22 cellular contexts compared by ENCODE assay signal in genomic region chr20:46614503-46614902, GRCh38. TPM values are rescaled to one million over a fixed set of nuclear protein-coding genes. Genes with fewer than 3 reads are reported as not detected.
A peak's percentile ranks its signal among the peaks of the same experiment; 100 is the strongest.
DNase-seq lines count a peak whose midpoint lies in the region; ATAC-seq lines count a peak whose summit lies in the region.
"Had no signal": no experiment of that assay in that cellular context is flagged by ENCODE, and none has a peak within 500 bp of the region (broad histone marks: within the 10 kb centered on the region; RNA-seq: fewer than 3 reads in every experiment).

No MANE protein-coding gene starts in this region.

- CTCF ChIA-PET in activated CD8-positive, alpha-beta memory T cell treated with anti-CD3 and anti-CD28 coated beads, Interleukin-2, amount 10 ng/mL, durations not matched to agents 7 days and 5 days (lab: Charles Lee), result no interaction called here

- no peaks in the 10 kb centered on the region for H3K9me3 Mint-ChIP-seq in activated CD8-positive, alpha-beta memory T cell treated with anti-CD3 and anti-CD28 coated beads, Interleukin-2, amount 10 ng/mL, durations not matched to agents 7 days and 5 days (ENCODE audit: low read depth)

- no peak overlapping the region for H3K4me3 Mint-ChIP-seq in activated CD8-positive, alpha-beta memory T cell treated with anti-CD3 and anti-CD28 coated beads, Interleukin-2, amount 10 ng/mL, durations not matched to agents 7 days and 5 days
- H3K4me3 Mint-ChIP-seq: CD14-positive monocyte; CD4-positive, alpha-beta T cell; CD8-positive, alpha-beta memory T cell had no signal

- no peak for ATAC-seq in activated CD8-positive, alpha-beta memory T cell treated with anti-CD3 and anti-CD28 coated beads, Interleukin-2, amount 10 ng/mL, durations not matched to agents 7 days and 5 days
- ATAC-seq in esophagus mucosa (peak; percentile 18), Right ventricle myocardium superior (ENCODE audit: poor library complexity) (no peak)
- ATAC-seq: GM12878 had no signal

- no peaks in the 10 kb centered on the region for H3K36me3 Mint-ChIP-seq in activated CD8-positive, alpha-beta memory T cell treated with anti-CD3 and anti-CD28 coated beads, Interleukin-2, amount 10 ng/mL, durations not matched to agents 7 days and 5 days
- H3K36me3 Mint-ChIP-seq: CD14-positive monocyte had no signal

- peaks cover 39% of the 10 kb centered on the region for H3K27me3 Mint-ChIP-seq in activated CD8-positive, alpha-beta memory T cell treated with anti-CD3 and anti-CD28 coated beads, Interleukin-2, amount 10 ng/mL, durations not matched to agents 7 days and 5 days

- no peaks in the 10 kb centered on the region for H3K4me1 Mint-ChIP-seq in activated CD8-positive, alpha-beta memory T cell treated with anti-CD3 and anti-CD28 coated beads, Interleukin-2, amount 10 ng/mL, durations not matched to agents 7 days and 5 days
- H3K4me1 Mint-ChIP-seq: CD14-positive monocyte; CD8-positive, alpha-beta memory T cell had no signal

- DNase-seq in activated CD8-positive, alpha-beta memory T cell treated with anti-CD3 and anti-CD28 coated beads for 24 hours, result peak; percentile 9
- DNase-seq in activated CD8-positive, alpha-beta memory T cell treated with anti-CD3 and anti-CD28 coated beads, Interleukin-2, amount 10 ng/mL, durations not matched to agents 7 days and 5 days, result no peak
- DNase-seq in NCI-H146 (lab: John Stamatoyannopoulos, UW), result peak; percentile 48
- DNase-seq in Right ventricle myocardium superior, result no peak
- no peak for DNase-seq in dermis blood vessel endothelial cell
- no peak for DNase-seq in NCI-H748 treated with DMSO at 0.1 percent for 48 hours (lab: John Stamatoyannopoulos, UW)
- DNase-seq: 8988T; ACHN; AML-193; BE2C; CD4-positive, alpha-beta T cell; CD8-positive, alpha-beta memory T cell; DMS 273 treated with DMSO at 0.1 percent for 48 hours; DMS79; EL; GDM1; GM23248; H7; HCEC 1CT had no signal

- intact Hi-C loops in Right ventricle myocardium superior (cut with DNase I), result no loop called here

- no peak overlapping the region for H3K27ac Mint-ChIP-seq in activated CD8-positive, alpha-beta memory T cell treated with anti-CD3 and anti-CD28 coated beads, Interleukin-2, amount 10 ng/mL, durations not matched to agents 7 days and 5 days
- H3K27ac Mint-ChIP-seq: CD4-positive, alpha-beta T cell; CD8-positive, alpha-beta memory T cell had no signal

RNA-seq across cellular contexts. Expression of gene SLC13A3, which starts 36.8 kb away (rescaled TPM):
- under 1 TPM in 1 of 2 experiments, not detected in 1; 0.19 TPM for total RNA-seq in activated CD8-positive, alpha-beta memory T cell treated with anti-CD3 and anti-CD28 coated beads, Interleukin-2, amount 10 ng/mL, durations not matched to agents 7 days and 5 days
- total RNA-seq in esophagus mucosa, result 0.92 TPM
- total RNA-seq in Right ventricle myocardium superior, result 0.30 TPM
- 0.05 TPM in 1 of 2 replicates, not detected in the other for total RNA-seq in dermis blood vessel endothelial cell

Comparison
In these comparisons a context has a peak if more than half of its experiments do, and no peak if none do; other contexts are left out.
1. DNase-seq: peak in activated CD8-positive, alpha-beta memory T cell treated with anti-CD3 and anti-CD28 coated beads for 24 hours (single experiment) and NCI-H146 (single experiment); none in activated CD8-positive, alpha-beta memory T cell treated with anti-CD3 and anti-CD28 coated beads, Interleukin-2, amount 10 ng/mL, durations not matched to agents 7 days and 5 days (single experiment), Right ventricle myocardium superior (single experiment), dermis blood vessel endothelial cell (single experiment) and NCI-H748 treated with DMSO at 0.1 percent for 48 hours (single experiment).